2 cellular contexts compared by ENCODE assay signal in genomic region chr16:87778476-87778829, GRCh38.
TF ChIP-seq lines count a peak whose summit lies in the region.

No MANE protein-coding gene starts in this region.

TF ChIP-seq in K562, 482 proteins besides CTCF, POLR2A, EP300 and RAD21 (continued from another document and continues in another):
- TF ChIP-seq, protein P1, sequence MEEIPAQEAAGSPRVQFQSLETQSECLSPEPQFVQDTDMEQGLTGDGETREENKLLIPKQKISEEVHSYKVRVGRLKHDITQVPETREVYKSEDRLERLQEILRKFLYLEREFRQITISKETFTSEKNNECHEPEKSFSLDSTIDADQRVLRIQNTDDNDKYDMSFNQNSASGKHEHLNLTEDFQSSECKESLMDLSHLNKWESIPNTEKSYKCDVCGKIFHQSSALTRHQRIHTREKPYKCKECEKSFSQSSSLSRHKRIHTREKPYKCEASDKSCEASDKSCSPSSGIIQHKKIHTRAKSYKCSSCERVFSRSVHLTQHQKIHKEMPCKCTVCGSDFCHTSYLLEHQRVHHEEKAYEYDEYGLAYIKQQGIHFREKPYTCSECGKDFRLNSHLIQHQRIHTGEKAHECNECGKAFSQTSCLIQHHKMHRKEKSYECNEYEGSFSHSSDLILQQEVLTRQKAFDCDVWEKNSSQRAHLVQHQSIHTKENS (CRISPR knock-in tag; IDR thresholded peaks at IDR 0.05), result no peak
- TF ChIP-seq, protein P2, sequence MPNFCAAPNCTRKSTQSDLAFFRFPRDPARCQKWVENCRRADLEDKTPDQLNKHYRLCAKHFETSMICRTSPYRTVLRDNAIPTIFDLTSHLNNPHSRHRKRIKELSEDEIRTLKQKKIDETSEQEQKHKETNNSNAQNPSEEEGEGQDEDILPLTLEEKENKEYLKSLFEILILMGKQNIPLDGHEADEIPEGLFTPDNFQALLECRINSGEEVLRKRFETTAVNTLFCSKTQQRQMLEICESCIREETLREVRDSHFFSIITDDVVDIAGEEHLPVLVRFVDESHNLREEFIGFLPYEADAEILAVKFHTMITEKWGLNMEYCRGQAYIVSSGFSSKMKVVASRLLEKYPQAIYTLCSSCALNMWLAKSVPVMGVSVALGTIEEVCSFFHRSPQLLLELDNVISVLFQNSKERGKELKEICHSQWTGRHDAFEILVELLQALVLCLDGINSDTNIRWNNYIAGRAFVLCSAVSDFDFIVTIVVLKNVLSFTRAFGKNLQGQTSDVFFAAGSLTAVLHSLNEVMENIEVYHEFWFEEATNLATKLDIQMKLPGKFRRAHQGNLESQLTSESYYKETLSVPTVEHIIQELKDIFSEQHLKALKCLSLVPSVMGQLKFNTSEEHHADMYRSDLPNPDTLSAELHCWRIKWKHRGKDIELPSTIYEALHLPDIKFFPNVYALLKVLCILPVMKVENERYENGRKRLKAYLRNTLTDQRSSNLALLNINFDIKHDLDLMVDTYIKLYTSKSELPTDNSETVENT (CRISPR knock-in tag; IDR thresholded peaks at IDR 0.05), result no peak
- TF ChIP-seq ZNF512 (tag; IDR thresholded peaks at IDR 0.05), result peak; percentile 96
- TF ChIP-seq BRD4 (IDR thresholded peaks at IDR 0.05), result peak; percentile 99
- TF ChIP-seq TAL1 (IDR thresholded peaks at IDR 0.05), result no peak
- no peak for TF ChIP-seq PHF20 (IDR thresholded peaks at IDR 0.05; ENCODE audit: partially characterized antibody)
- TF ChIP-seq HMGN3 (IDR thresholded peaks at IDR 0.05; ENCODE audit: borderline replicate concordance, extremely low read depth, insufficient read length, low read depth, low read length), result no peak
- peak; percentile 12; the same call in 1 of the 2 replicates for TF ChIP-seq PTTG1 (tag; IDR thresholded peaks at IDR 0.05; ENCODE audit: low read depth)
- TF ChIP-seq FOXJ3 (CRISPR knock-in tag; IDR thresholded peaks at IDR 0.05), result no peak
- no peak for TF ChIP-seq U2AF1 (optimal IDR thresholded peaks at IDR 0.05; ENCODE audit: low read depth, low read length)
- no peak for TF ChIP-seq MYNN (IDR thresholded peaks at IDR 0.05)
- TF ChIP-seq MYNN (CRISPR knock-in tag; IDR thresholded peaks at IDR 0.05), result no peak
- no peak for TF ChIP-seq SMARCC2 (IDR thresholded peaks at IDR 0.05; ENCODE audit: low read depth)
- TF ChIP-seq PTBP1 (IDR thresholded peaks at IDR 0.05; ENCODE audit: low read depth, low read length), result 0 out of 2 replicates have a peak, but pooled peaks have one; percentile 53
- peak; percentile 4; the same call in 1 of the 2 replicates for TF ChIP-seq ZNF175 (CRISPR knock-in tag; IDR thresholded peaks at IDR 0.05; ENCODE audit: low read depth)
- TF ChIP-seq, protein P3, sequence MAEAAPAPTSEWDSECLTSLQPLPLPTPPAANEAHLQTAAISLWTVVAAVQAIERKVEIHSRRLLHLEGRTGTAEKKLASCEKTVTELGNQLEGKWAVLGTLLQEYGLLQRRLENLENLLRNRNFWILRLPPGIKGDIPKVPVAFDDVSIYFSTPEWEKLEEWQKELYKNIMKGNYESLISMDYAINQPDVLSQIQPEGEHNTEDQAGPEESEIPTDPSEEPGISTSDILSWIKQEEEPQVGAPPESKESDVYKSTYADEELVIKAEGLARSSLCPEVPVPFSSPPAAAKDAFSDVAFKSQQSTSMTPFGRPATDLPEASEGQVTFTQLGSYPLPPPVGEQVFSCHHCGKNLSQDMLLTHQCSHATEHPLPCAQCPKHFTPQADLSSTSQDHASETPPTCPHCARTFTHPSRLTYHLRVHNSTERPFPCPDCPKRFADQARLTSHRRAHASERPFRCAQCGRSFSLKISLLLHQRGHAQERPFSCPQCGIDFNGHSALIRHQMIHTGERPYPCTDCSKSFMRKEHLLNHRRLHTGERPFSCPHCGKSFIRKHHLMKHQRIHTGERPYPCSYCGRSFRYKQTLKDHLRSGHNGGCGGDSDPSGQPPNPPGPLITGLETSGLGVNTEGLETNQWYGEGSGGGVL (CRISPR knock-in tag; IDR thresholded peaks at IDR 0.05), result peak; percentile 7; the same call in 1 of the 2 replicates
- no peak for TF ChIP-seq ZEB2 (IDR thresholded peaks at IDR 0.05)
- peak; percentile 26; the same call in 1 of the 2 replicates for TF ChIP-seq SMARCA5 (IDR thresholded peaks at IDR 0.05)
- no peak for TF ChIP-seq NCOA2 (IDR thresholded peaks at IDR 0.05; ENCODE audit: partially characterized antibody in 2 of 2)
- TF ChIP-seq PATZ1 (CRISPR knock-in tag; IDR thresholded peaks at IDR 0.05; ENCODE audit: borderline replicate concordance), result no peak
- TF ChIP-seq ZNF3 (CRISPR knock-in tag; IDR thresholded peaks at IDR 0.05), result no peak

TF ChIP-seq in neural cell, 6 proteins besides CTCF, POLR2A, EP300 and RAD21 (continued from another document):
- TF ChIP-seq REST (IDR thresholded peaks at IDR 0.05; ENCODE audit: borderline replicate concordance), result no peak
- TF ChIP-seq POLR2AphosphoS5 (IDR thresholded peaks at IDR 0.05), result no peak
